8 cellular contexts compared by ENCODE assay signal in the genomic region with DNA sequence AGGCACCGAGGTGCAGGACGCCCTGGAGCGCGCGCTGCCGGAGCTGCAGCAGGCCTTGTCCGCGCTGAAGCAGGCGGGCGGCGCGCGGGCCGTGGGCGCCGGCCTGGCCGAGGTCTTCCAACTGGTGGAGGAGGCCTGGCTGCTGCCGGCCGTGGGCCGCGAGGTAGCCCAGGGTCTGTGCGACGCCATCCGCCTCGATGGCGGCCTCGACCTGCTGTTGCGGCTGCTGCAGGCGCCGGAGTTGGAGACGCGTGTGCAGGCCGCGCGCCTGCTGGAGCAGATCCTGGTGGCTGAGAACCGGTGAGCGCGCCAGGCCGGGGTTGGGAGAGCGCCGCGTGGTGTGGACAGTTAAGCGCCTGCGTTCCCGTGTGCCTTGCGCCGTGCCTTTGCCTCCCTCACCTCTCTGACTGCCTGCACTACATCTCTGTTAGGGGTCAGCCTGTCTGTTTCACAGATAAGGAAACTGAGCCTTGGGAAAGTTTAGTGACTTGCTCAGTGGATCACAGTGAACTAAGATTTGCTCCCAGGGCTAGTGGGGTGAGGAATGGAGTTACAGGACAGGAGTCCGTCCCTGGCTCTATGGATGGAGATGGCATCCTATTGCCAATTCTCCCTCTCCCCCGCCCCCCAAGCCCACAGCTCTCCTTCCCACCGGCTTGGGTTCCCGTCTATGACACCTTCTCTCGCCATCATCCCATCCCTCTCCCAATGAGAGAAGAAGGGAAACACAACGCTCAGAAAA. TPM values are rescaled to one million over a fixed set of nuclear protein-coding genes. Genes with fewer than 3 reads are reported as not detected.
A peak's percentile ranks its signal among the peaks of the same experiment; 100 is the strongest.
DNase-seq lines count a peak whose midpoint lies in the region; ATAC-seq and TF ChIP-seq lines count a peak whose summit lies in the region.

No MANE protein-coding gene starts in this region.

- no peaks in the 10 kb centered on the region for H3K36me3 ChIP-seq in prostate gland

- ATAC-seq in HG02981 (IDR thresholded peaks at IDR 0.05; ENCODE audit: unreplicated experiment) (peak; percentile 27), foreskin keratinocyte (no peak)

- 10% methylated on average over 37 of the region's 53 CpGs for WGBS in prostate gland

- TF ChIP-seq CTCF in foreskin fibroblast (IDR thresholded peaks at IDR 0.05; ENCODE audit: low read depth, low read length) (no peak), prostate gland (IDR thresholded peaks at IDR 0.05) (no peak), foreskin keratinocyte (conservative IDR thresholded peaks at IDR 0.05) (no peak)

- no peak for TF ChIP-seq POLR2A in prostate gland (IDR thresholded peaks at IDR 0.05)

- intact Hi-C loops in prostate gland (cut with DNase I) = no loop called here

- H3K4me1 ChIP-seq in prostate gland (replicated peaks) (no peaks in the 10 kb centered on the region), foreskin keratinocyte (no peaks in the 10 kb centered on the region)

- DNase-seq in activated CD4-positive, alpha-beta T cell treated with anti-CD3 and anti-CD28 coated beads for 48 hours = peak; percentile 53
- DNase-seq in activated CD4-positive, alpha-beta T cell treated with anti-CD3 and anti-CD28 coated beads for 1 hour = no peak
- DNase-seq in activated CD4-positive, alpha-beta T cell treated with anti-CD3 and anti-CD28 coated beads, Interleukin-2, amount 50 U/mL, for 1 hour = peak; percentile 18
- DNase-seq in foreskin fibroblast (peak; percentile 30 to 71), prostate gland (ENCODE audit: low spot score) (no peak), foreskin keratinocyte (no peak), occipital lobe (lab: John Stamatoyannopoulos, UW) (no peak)

- peak overlapping the region; percentile 35 to 43 for H3K27ac ChIP-seq in prostate gland
- no peak overlapping the region for H3K27ac ChIP-seq in foreskin keratinocyte

- H3K4me3 ChIP-seq in foreskin fibroblast (ENCODE audit: low read depth in 1 of 2, low read length in 2 of 2) = peak overlapping the region; percentile 70
- peak overlapping the region; percentile 33 to 40 for H3K4me3 ChIP-seq in prostate gland

- no peaks in the 10 kb centered on the region for H3K27me3 ChIP-seq in prostate gland (replicated peaks; ENCODE audit: insufficient read depth)
- H3K27me3 ChIP-seq in foreskin keratinocyte = peaks cover 35% of the 10 kb centered on the region

- H3K9me3 ChIP-seq in prostate gland = no peaks in the 10 kb centered on the region

RNA-seq across cellular contexts. Expression of a gene that starts 0.9 kb away (rescaled TPM):
- total RNA-seq in prostate gland = 10 to 100 TPM; 20.6 to 21.4 TPM
- 0.53 and 0.61 TPM in 2 replicates for total RNA-seq in foreskin keratinocyte
- 0.58 and 0.65 TPM in 2 replicates for polyA plus RNA-seq in foreskin keratinocyte
- 17.8 TPM for total RNA-seq in occipital lobe

RNA-seq across cellular contexts. Expression of a gene that starts 2.3 kb away (rescaled TPM):
- total RNA-seq in prostate gland (10 to 100 TPM in 1 of 2 donors, under 1 TPM in 1; 0.14 to 57.8 TPM), foreskin keratinocyte (not detected in 2 replicates), occipital lobe (0.31 TPM)
- 0.03 TPM in 1 of 2 replicates, not detected in the other for polyA plus RNA-seq in foreskin keratinocyte

RNA-seq across cellular contexts. Expression of a gene that starts 7.4 kb away (rescaled TPM):
- not detected for total RNA-seq in prostate gland
- not detected in 2 replicates for total RNA-seq in foreskin keratinocyte
- not detected in 2 replicates for polyA plus RNA-seq in foreskin keratinocyte
- total RNA-seq in occipital lobe = not detected

RNA-seq across cellular contexts. Expression of a gene that starts 15.0 kb away (rescaled TPM):
- total RNA-seq in prostate gland (100 to 1,000 TPM in 1 of 2 donors, 10 to 100 TPM in 1; 94.4 to 140 TPM), foreskin keratinocyte (88.7 and 93.1 TPM in 2 replicates), occipital lobe (39.6 TPM)
- polyA plus RNA-seq in foreskin keratinocyte = 93.8 and 102 TPM in 2 replicates

RNA-seq across cellular contexts. Expression of a gene that starts 33.6 kb away (rescaled TPM):
- total RNA-seq in prostate gland (10 to 100 TPM; 14.9 to 20.1 TPM), foreskin keratinocyte (5.5 and 6.8 TPM in 2 replicates), occipital lobe (21.1 TPM)
- polyA plus RNA-seq in foreskin keratinocyte = 4.0 and 4.2 TPM in 2 replicates

Comparison
In these comparisons a context has a peak if more than half of its experiments do, and no peak if none do; other contexts are left out.
1. DNase-seq: peak in activated CD4-positive, alpha-beta T cell treated with anti-CD3 and anti-CD28 coated beads for 48 hours (single experiment), activated CD4-positive, alpha-beta T cell treated with anti-CD3 and anti-CD28 coated beads, Interleukin-2, amount 50 U/mL, for 1 hour (single experiment) and foreskin fibroblast (2 of 2); none in activated CD4-positive, alpha-beta T cell treated with anti-CD3 and anti-CD28 coated beads for 1 hour (single experiment), prostate gland (single experiment), foreskin keratinocyte (0 of 2) and occipital lobe (single experiment).
2. RNA of a gene that starts 0.9 kb away (total RNA-seq): 20.6 to 21.4 TPM in prostate gland and 17.8 TPM in occipital lobe (single experiment); 0.53 to 0.61 TPM in foreskin keratinocyte; every median in the first group is over 10 times any median in the second.